Comparison of ENCODE assay signal across 16 cellular contexts in the genomic region with DNA sequence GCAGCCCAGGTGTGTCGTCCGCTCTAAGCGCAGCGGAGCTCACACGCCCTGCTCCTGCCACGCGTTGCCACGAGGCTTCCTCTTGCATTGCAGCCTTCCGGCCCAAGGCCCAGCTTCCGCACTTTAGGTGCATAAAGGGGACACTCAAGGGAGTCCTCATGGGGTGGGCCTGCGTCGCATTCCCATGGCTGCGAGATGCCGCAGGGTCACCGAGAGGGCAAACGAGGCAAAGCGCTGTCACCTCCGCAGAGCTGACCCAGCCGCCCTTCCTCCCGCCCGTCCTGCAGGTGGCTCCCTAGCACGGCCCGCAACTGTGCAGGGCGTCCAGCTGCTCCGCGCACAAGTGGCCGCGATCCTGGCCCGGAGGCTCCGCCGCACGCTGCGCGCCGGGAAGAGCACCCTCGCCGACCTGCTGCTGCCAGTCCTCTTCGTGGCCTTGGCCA.
DNase-seq lines count a peak whose midpoint lies in the region; ATAC-seq and TF ChIP-seq lines count a peak whose summit lies in the region.
"Had no signal": no experiment of that assay in that cellular context is flagged by ENCODE, and none has a peak within 500 bp of the region (broad histone marks: within the 10 kb centered on the region; RNA-seq: fewer than 3 reads in every experiment).

No MANE protein-coding gene starts in this region.

- no peaks in the 10 kb centered on the region for H3K4me1 ChIP-seq in RWPE2 (ENCODE audit: insufficient read depth, poor library complexity, severe bottlenecking)
- no peaks in the 10 kb centered on the region for H3K4me1 ChIP-seq in gastrocnemius medialis
- H3K4me1 ChIP-seq: Peyer's patch had no signal

- ATAC-seq in RWPE2 (ENCODE audit: low read depth) (no peak), gastrocnemius medialis (no peak)

- no peak for TF ChIP-seq POLR2A in gastrocnemius medialis (IDR thresholded peaks at IDR 0.05)

- no peak for TF ChIP-seq CTCF in RWPE2 (IDR thresholded peaks at IDR 0.05; ENCODE audit: poor library complexity, severe bottlenecking)
- TF ChIP-seq CTCF in epithelial cell of esophagus (IDR thresholded peaks at IDR 0.05; ENCODE audit: insufficient read depth, low read depth, low read length, missing control alignments): peak; percentile 4
- no peak for TF ChIP-seq CTCF in gastrocnemius medialis (IDR thresholded peaks at IDR 0.05 in 4 of 5, conservative IDR thresholded peaks at IDR 0.05 in 1 of 5)

- no peaks in the 10 kb centered on the region for H3K36me3 ChIP-seq in RWPE2 (ENCODE audit: low read depth)
- H3K36me3 ChIP-seq in gastrocnemius medialis: no peaks in the 10 kb centered on the region
- H3K36me3 ChIP-seq: Peyer's patch had no signal

- H3K27ac ChIP-seq in RWPE2 (ENCODE audit: poor library complexity, severe bottlenecking) (no peak overlapping the region), gastrocnemius medialis (no peak overlapping the region)
- H3K27ac ChIP-seq: Peyer's patch had no signal

- peak; percentile 62 for DNase-seq in ELF-1 (ENCODE audit: low read depth, low spot score)
- DNase-seq in RWPE2 (ENCODE audit: low spot score): peak; percentile 55
- peak; percentile 13 for DNase-seq in epithelial cell of esophagus (ENCODE audit: low read depth)
- peak; percentile 77 for DNase-seq in posterior vena cava (ENCODE audit: low spot score)
- no peak for DNase-seq in gastrocnemius medialis
- DNase-seq in NCI-H69 (lab: John Stamatoyannopoulos, UW): no peak
- DNase-seq in activated naive CD4-positive, alpha-beta T cell treated with Interleukin-2 at 50 U/mL for 16 hours: no peak
- DNase-seq: CD4-positive, alpha-beta T cell; DMS79 treated with DMSO at 0.1 percent for 48 hours; GDM1; GOT3; Kasumi-1; NCI-H1417; NCI-H2029; NCI-H2171 treated with DMSO at 0.1 percent for 48 hours; Peyer's patch had no signal

- H3K9me3 ChIP-seq in RWPE2 (ENCODE audit: severe bottlenecking) (no peaks in the 10 kb centered on the region), gastrocnemius medialis (no peaks in the 10 kb centered on the region)
- H3K9me3 ChIP-seq: Peyer's patch had no signal

- H3K27me3 ChIP-seq in RWPE2 (ENCODE audit: insufficient read depth, poor library complexity, severe bottlenecking) (no peaks in the 10 kb centered on the region), gastrocnemius medialis (no peaks in the 10 kb centered on the region)
- H3K27me3 ChIP-seq: Peyer's patch had no signal

- in situ Hi-C loops in gastrocnemius medialis (cut with MboI; ENCODE audit: low sequenced_read_pairs in 4 of 4): no loop called here

- H3K4me3 ChIP-seq in RWPE2 (ENCODE audit: severe bottlenecking): no peak overlapping the region
- H3K4me3 ChIP-seq in epithelial cell of esophagus (ENCODE audit: low read length): peak overlapping the region; percentile 36
- H3K4me3 ChIP-seq in gastrocnemius medialis: no peak overlapping the region
- H3K4me3 ChIP-seq: Peyer's patch had no signal

- intact Hi-C loops in posterior vena cava (cut with DNase I): loop anchor here in 1 of 2 donors (5.0 kb wide), 1 partner anchor 763 kb away; no protein-coding TSS in a partner anchor
- intact Hi-C loops in gastrocnemius medialis (cut with DNase I; ENCODE audit: low total_unique reads): no loop called here

Comparison
In these comparisons a context has a peak if more than half of its experiments do, and no peak if none do; other contexts are left out.
1. DNase-seq: peak in ELF-1 (single experiment), RWPE2 (single experiment), epithelial cell of esophagus (single experiment) and posterior vena cava (single experiment); none in gastrocnemius medialis (0 of 2), NCI-H69 (single experiment) and activated naive CD4-positive, alpha-beta T cell treated with Interleukin-2 at 50 U/mL for 16 hours (single experiment).